ENCODE assay signal across 11 cellular contexts in the genomic region with DNA sequence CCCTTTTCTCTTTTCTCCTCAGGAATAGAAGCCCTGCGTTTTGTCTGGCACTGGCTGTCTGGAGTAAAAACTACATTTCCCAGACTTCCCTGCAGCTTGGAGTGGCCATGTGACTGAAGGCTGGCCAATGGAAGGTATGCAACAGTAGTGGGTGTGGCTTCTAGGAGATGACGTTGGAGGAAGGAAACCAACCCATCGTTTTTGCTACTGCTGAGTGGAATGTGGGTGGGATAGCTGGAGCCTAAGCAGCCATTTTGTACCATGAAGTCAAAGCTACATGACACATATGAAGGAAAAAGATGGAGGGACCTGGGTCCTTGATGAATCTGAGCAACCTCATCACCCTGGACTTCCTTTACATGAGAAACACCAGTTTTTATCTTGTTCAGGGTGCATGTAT. TPM values are rescaled to one million over a fixed set of nuclear protein-coding genes. Genes with fewer than 3 reads are reported as not detected.
DNase-seq lines count a peak whose midpoint lies in the region; ATAC-seq, FAIRE-seq and TF ChIP-seq lines count a peak whose summit lies in the region.
"Had no signal": no experiment of that assay in that cellular context is flagged by ENCODE, and none has a peak within 500 bp of the region (broad histone marks: within the 10 kb centered on the region; RNA-seq: fewer than 3 reads in every experiment).

No MANE protein-coding gene starts in this region.

- no peaks in the 10 kb centered on the region for H3K36me3 Mint-ChIP-seq in activated CD4-positive, alpha-beta T cell treated with anti-CD3 and anti-CD28 coated beads, Interleukin-2, amount 10 ng/mL, durations not matched to agents 7 days and 5 days (ENCODE audit: low read depth)
- no peaks in the 10 kb centered on the region for H3K36me3 Mint-ChIP-seq in osteocyte (ENCODE audit: unreplicated experiment)

- H3K27me3 ChIP-seq in PC-9 (ENCODE audit: insufficient read depth, low read depth) (no peaks in the 10 kb centered on the region), endothelial cell of umbilical vein (ENCODE audit: control insufficient read depth in 2 of 2, insufficient read depth in 2 of 2, low read length in 2 of 2) (no peaks in the 10 kb centered on the region)
- H3K27me3 ChIP-seq: BLaER1 treated with 17β-estradiol and CSF1 and Interleukin-3, amounts not matched to agents 10 nM and 100 nM had no signal

- H3K4me1 Mint-ChIP-seq in activated CD4-positive, alpha-beta T cell treated with anti-CD3 and anti-CD28 coated beads, Interleukin-2, amount 10 ng/mL, durations not matched to agents 7 days and 5 days, result no peaks in the 10 kb centered on the region
- H3K4me1 Mint-ChIP-seq in stimulated activated naive CD8-positive, alpha-beta T cell treated with anti-CD3 and anti-CD28 coated beads, Interleukin-15, amount 100 ng/mL, for 72 hours, result no peaks in the 10 kb centered on the region
- no peaks in the 10 kb centered on the region for H3K4me1 Mint-ChIP-seq in osteocyte (ENCODE audit: unreplicated experiment)

- H3K9me1 ChIP-seq in endothelial cell of umbilical vein (replicated peaks; ENCODE audit: control insufficient read depth, extremely low read depth, insufficient read depth, low read length), result no peaks in the 10 kb centered on the region

- no TSS peak for BruUV-seq in PC-9 (replicated peaks; lab: Mats Ljungman, UMichigan)
- BruUV-seq in endothelial cell of umbilical vein (replicated peaks; lab: Mats Ljungman, UMichigan), result no TSS peak

- no peak overlapping the region for H3K4me3 Mint-ChIP-seq in activated CD4-positive, alpha-beta T cell treated with anti-CD3 and anti-CD28 coated beads, Interleukin-2, amount 10 ng/mL, durations not matched to agents 7 days and 5 days
- H3K4me3 Mint-ChIP-seq in stimulated activated naive CD8-positive, alpha-beta T cell treated with anti-CD3 and anti-CD28 coated beads, Interleukin-15, amount 100 ng/mL, for 72 hours, result no peak overlapping the region
- no peak overlapping the region for H3K4me3 Mint-ChIP-seq in osteocyte (ENCODE audit: unreplicated experiment)

- H3K27ac ChIP-seq in PC-9 (no peak overlapping the region), endothelial cell of umbilical vein (ENCODE audit: insufficient read depth, low read depth, low read length) (no peak overlapping the region)
- H3K27ac ChIP-seq: BLaER1 treated with 17β-estradiol and CSF1 and Interleukin-3, amounts not matched to agents 10 nM and 100 nM had no signal

- H3K9me3 Mint-ChIP-seq in activated CD4-positive, alpha-beta T cell treated with anti-CD3 and anti-CD28 coated beads, Interleukin-2, amount 10 ng/mL, durations not matched to agents 7 days and 5 days, result no peaks in the 10 kb centered on the region
- no peaks in the 10 kb centered on the region for H3K9me3 Mint-ChIP-seq in stimulated activated naive CD8-positive, alpha-beta T cell treated with anti-CD3 and anti-CD28 coated beads, Interleukin-15, amount 100 ng/mL, for 72 hours
- no peaks in the 10 kb centered on the region for H3K9me3 Mint-ChIP-seq in osteocyte (ENCODE audit: unreplicated experiment)

- dilution Hi-C loops in endothelial cell of umbilical vein (cut with MboI; ENCODE audit: extremely low pct_ligation_motif_present, low sequenced_read_pairs), result no loop called here

- no peaks in the 10 kb centered on the region for H3K79me2 ChIP-seq in PC-9 (ENCODE audit: low read depth)
- H3K79me2 ChIP-seq in endothelial cell of umbilical vein (ENCODE audit: control insufficient read depth, insufficient read depth, low read length), result no peaks in the 10 kb centered on the region

- no peak for TF ChIP-seq CTCF in PC-9 (conservative IDR thresholded peaks at IDR 0.05)
- no peak for TF ChIP-seq CTCF in endothelial cell of umbilical vein (IDR thresholded peaks at IDR 0.05; ENCODE audit: extremely low read depth in 1 of 2, insufficient read depth in 1 of 2, low read depth in 1 of 2, low read length in 2 of 2)
- TF ChIP-seq CTCF in osteocyte (IDR thresholded peaks at IDR 0.05), result no peak

- no peaks in the 10 kb centered on the region for H3K9me2 ChIP-seq in PC-9 (ENCODE audit: insufficient read depth)

- H3F3A ChIP-seq in PC-9 (ENCODE audit: insufficient read depth, low read depth), result peaks cover 11% of the 10 kb centered on the region; the same call in 1 of the 2 replicates

- no peaks in the 10 kb centered on the region for H3K36me3 ChIP-seq in PC-9 (ENCODE audit: low read depth)
- no peaks in the 10 kb centered on the region for H3K36me3 ChIP-seq in endothelial cell of umbilical vein (ENCODE audit: control insufficient read depth in 2 of 2, extremely low read depth in 1 of 2, insufficient read depth in 2 of 2, low read length in 2 of 2)
- H3K36me3 ChIP-seq: BLaER1 treated with 17β-estradiol and CSF1 and Interleukin-3, amounts not matched to agents 10 nM and 100 nM had no signal

- H3K4me3 ChIP-seq in PC-9 (no peak overlapping the region), endothelial cell of umbilical vein (replicated peaks in 1 of 3; ENCODE audit: insufficient read depth in 1 of 3, low read depth in 1 of 3, low read length in 3 of 3) (no peak overlapping the region)
- H3K4me3 ChIP-seq: BLaER1 treated with 17β-estradiol and CSF1 and Interleukin-3, amounts not matched to agents 10 nM and 100 nM had no signal

- FAIRE-seq in endothelial cell of umbilical vein (lab: Jason Lieb, UNC), result peak; percentile 62

- no peaks in the 10 kb centered on the region for H4K20me1 ChIP-seq in PC-9 (ENCODE audit: insufficient read depth)
- H4K20me1 ChIP-seq in endothelial cell of umbilical vein (replicated peaks; ENCODE audit: control insufficient read depth, extremely low read depth, insufficient read depth, low read length), result no peaks in the 10 kb centered on the region
- H4K20me1 ChIP-seq: BLaER1 treated with 17β-estradiol and CSF1 and Interleukin-3, amounts not matched to agents 10 nM and 100 nM had no signal

- peak; percentile 11 for DNase-seq in activated CD4-positive, alpha-beta T cell treated with anti-CD3 and anti-CD28 coated beads, Interleukin-2, amount 10 ng/mL, durations not matched to agents 7 days and 5 days
- DNase-seq in activated CD4-positive, alpha-beta T cell treated with anti-CD3 and anti-CD28 coated beads for 4 hours, result no peak
- DNase-seq in PC-9, result peak; percentile 30 to 65
- DNase-seq in endothelial cell of umbilical vein (ENCODE audit: low read depth, low spot score), result peak; percentile 18
- no peak for DNase-seq in stimulated activated naive CD8-positive, alpha-beta T cell treated with anti-CD3 and anti-CD28 coated beads, Interleukin-15, amount 100 ng/mL, for 72 hours
- no peak for DNase-seq in NK-92 treated with Interleukin-12 subunit alpha and Interleukin-12 subunit beta, amount 100 ng/mL, for 24 hours (lab: John Stamatoyannopoulos, UW)
- no peak for DNase-seq in osteocyte (ENCODE audit: extremely low spot score, unreplicated experiment)
- no peak for DNase-seq in NCI-H187 (lab: John Stamatoyannopoulos, UW)
- DNase-seq: central memory CD4-positive, alpha-beta T cell; GOT3 had no signal

- no peak overlapping the region for H2AFZ ChIP-seq in PC-9
- H2AFZ ChIP-seq in endothelial cell of umbilical vein (ENCODE audit: low read depth, low read length), result no peak overlapping the region

- peak; percentile 35 for ATAC-seq in stimulated activated naive CD8-positive, alpha-beta T cell treated with anti-CD3 and anti-CD28 coated beads, Interleukin-15, amount 100 ng/mL, for 72 hours

- H3K4me2 ChIP-seq in PC-9, result no peak overlapping the region
- no peak overlapping the region for H3K4me2 ChIP-seq in endothelial cell of umbilical vein (ENCODE audit: insufficient read depth, low read length)
- H3K4me2 ChIP-seq: BLaER1 treated with 17β-estradiol and CSF1 and Interleukin-3, amounts not matched to agents 10 nM and 100 nM had no signal

- no peak for TF ChIP-seq POLR2A in endothelial cell of umbilical vein (IDR thresholded peaks at IDR 0.05; ENCODE audit: low read depth, low read length)

- no peak overlapping the region for H3K9ac ChIP-seq in endothelial cell of umbilical vein (replicated peaks; ENCODE audit: extremely low read depth, insufficient read depth, low read length)
- H3K9ac ChIP-seq: BLaER1 treated with 17β-estradiol and CSF1 and Interleukin-3, amounts not matched to agents 10 nM and 100 nM had no signal

- H3K9me3 ChIP-seq in PC-9 (ENCODE audit: insufficient read depth, low read depth) (no peaks in the 10 kb centered on the region), endothelial cell of umbilical vein (replicated peaks; ENCODE audit: control insufficient read depth, insufficient read depth, low read length) (no peaks in the 10 kb centered on the region)

- CTCF ChIA-PET in activated CD4-positive, alpha-beta T cell treated with anti-CD3 and anti-CD28 coated beads, Interleukin-2, amount 10 ng/mL, durations not matched to agents 7 days and 5 days (lab: Charles Lee), result interaction anchor here (0.6 kb wide), 1 partner anchor 19 kb away, joined by 3 read pairs; no protein-coding TSS in a partner anchor
- CTCF ChIA-PET in PC-9 (lab: Charles Lee), result no interaction called here
- CTCF ChIA-PET in endothelial cell of umbilical vein (lab: Charles Lee), result interaction anchor here (1.0 to 1.2 kb wide), 3 partner anchors 10 to 397 kb away, joined by 3 read pairs; no protein-coding TSS in a partner anchor

- H3K27ac Mint-ChIP-seq in activated CD4-positive, alpha-beta T cell treated with anti-CD3 and anti-CD28 coated beads, Interleukin-2, amount 10 ng/mL, durations not matched to agents 7 days and 5 days, result no peak overlapping the region
- no peak overlapping the region for H3K27ac Mint-ChIP-seq in stimulated activated naive CD8-positive, alpha-beta T cell treated with anti-CD3 and anti-CD28 coated beads, Interleukin-15, amount 100 ng/mL, for 72 hours
- H3K27ac Mint-ChIP-seq in osteocyte (ENCODE audit: unreplicated experiment), result no peak overlapping the region

- H3K27me3 Mint-ChIP-seq in activated CD4-positive, alpha-beta T cell treated with anti-CD3 and anti-CD28 coated beads, Interleukin-2, amount 10 ng/mL, durations not matched to agents 7 days and 5 days, result no peaks in the 10 kb centered on the region
- H3K27me3 Mint-ChIP-seq in stimulated activated naive CD8-positive, alpha-beta T cell treated with anti-CD3 and anti-CD28 coated beads, Interleukin-15, amount 100 ng/mL, for 72 hours, result peaks cover 8% of the 10 kb centered on the region
- H3K27me3 Mint-ChIP-seq in osteocyte (ENCODE audit: unreplicated experiment), result peaks cover 4% of the 10 kb centered on the region

- intact Hi-C loops in PC-9 (cut with micrococcal nuclease; ENCODE audit: unreplicated experiment) (no loop called here), endothelial cell of umbilical vein (cut with micrococcal nuclease) (no loop called here)

- H3K4me1 ChIP-seq in PC-9 (replicated peaks; ENCODE audit: insufficient read depth) (no peaks in the 10 kb centered on the region; the same call in 1 of the 2 replicates), endothelial cell of umbilical vein (ENCODE audit: control insufficient read depth, extremely low read depth, insufficient read depth, low read length) (no peaks in the 10 kb centered on the region)
- H3K4me1 ChIP-seq: BLaER1 treated with 17β-estradiol and CSF1 and Interleukin-3, amounts not matched to agents 10 nM and 100 nM had no signal

- POLR2A ChIA-PET in activated CD4-positive, alpha-beta T cell treated with anti-CD3 and anti-CD28 coated beads, Interleukin-2, amount 10 ng/mL, durations not matched to agents 7 days and 5 days (lab: Charles Lee), result interaction anchor here (0.6 kb wide), 1 partner anchor 302 kb away, joined by 4 read pairs; no protein-coding TSS in a partner anchor
- POLR2A ChIA-PET in PC-9 (lab: Charles Lee; ENCODE audit: unreplicated experiment) (no interaction called here), endothelial cell of umbilical vein (lab: Charles Lee) (no interaction called here)

RNA-seq across cellular contexts. Expression of a gene that starts 19.6 kb away (rescaled TPM):
- not detected for total RNA-seq in activated CD4-positive, alpha-beta T cell treated with anti-CD3 and anti-CD28 coated beads, Interleukin-2, amount 10 ng/mL, durations not matched to agents 7 days and 5 days
- not detected in 2 replicates for total RNA-seq in PC-9 (2021)
- total RNA-seq in endothelial cell of umbilical vein, result not detected in 2 replicates
- polyA plus RNA-seq in endothelial cell of umbilical vein, result not detected in 2 replicates
- polyA plus RNA-seq in endothelial cell of umbilical vein (2011; cell fraction: cytosol; rRNA removed), result not detected in 2 replicates
- polyA plus RNA-seq in endothelial cell of umbilical vein (2011; cell fraction: nucleus; rRNA removed), result not detected in 2 replicates
- polyA plus RNA-seq in endothelial cell of umbilical vein (2012), result not detected in 2 replicates
- polyA minus RNA-seq in endothelial cell of umbilical vein, result not detected in 2 replicates
- polyA minus RNA-seq in endothelial cell of umbilical vein (2011; cell fraction: cytosol; rRNA and poly(A)+ RNA removed), result not detected
- not detected in 2 replicates for polyA minus RNA-seq in endothelial cell of umbilical vein (2011; cell fraction: nucleus; rRNA and poly(A)+ RNA removed)
- total RNA-seq in osteocyte, result 2.3 and 2.5 TPM in 2 replicates

RNA-seq across cellular contexts. Expression of a gene that starts 24.4 kb away (rescaled TPM):
- total RNA-seq in activated CD4-positive, alpha-beta T cell treated with anti-CD3 and anti-CD28 coated beads, Interleukin-2, amount 10 ng/mL, durations not matched to agents 7 days and 5 days, result not detected
- not detected in 2 replicates for total RNA-seq in PC-9 (2021)
- not detected in 2 replicates for total RNA-seq in endothelial cell of umbilical vein
- polyA plus RNA-seq in endothelial cell of umbilical vein, result not detected in 2 replicates
- not detected in 2 replicates for polyA plus RNA-seq in endothelial cell of umbilical vein (2011; cell fraction: cytosol; rRNA removed)
- polyA plus RNA-seq in endothelial cell of umbilical vein (2011; cell fraction: nucleus; rRNA removed), result not detected in 2 replicates
- not detected in 2 replicates for polyA plus RNA-seq in endothelial cell of umbilical vein (2012)
- not detected in 2 replicates for polyA minus RNA-seq in endothelial cell of umbilical vein
- not detected for polyA minus RNA-seq in endothelial cell of umbilical vein (2011; cell fraction: cytosol; rRNA and poly(A)+ RNA removed)
- not detected in 2 replicates for polyA minus RNA-seq in endothelial cell of umbilical vein (2011; cell fraction: nucleus; rRNA and poly(A)+ RNA removed)
- 0.26 and 0.40 TPM in 2 replicates for total RNA-seq in osteocyte

Comparison
In these comparisons a context has a peak if more than half of its experiments do, and no peak if none do; other contexts are left out.
1. DNase-seq: peak in activated CD4-positive, alpha-beta T cell treated with anti-CD3 and anti-CD28 coated beads, Interleukin-2, amount 10 ng/mL, durations not matched to agents 7 days and 5 days (single experiment), PC-9 (2 of 2) and endothelial cell of umbilical vein (single experiment); none in activated CD4-positive, alpha-beta T cell treated with anti-CD3 and anti-CD28 coated beads for 4 hours (0 of 2), stimulated activated naive CD8-positive, alpha-beta T cell treated with anti-CD3 and anti-CD28 coated beads, Interleukin-15, amount 100 ng/mL, for 72 hours (0 of 2), NK-92 treated with Interleukin-12 subunit alpha and Interleukin-12 subunit beta, amount 100 ng/mL, for 24 hours (single experiment), osteocyte (single experiment) and NCI-H187 (0 of 2).